Comparison of ENCODE assay signal across 9 cellular contexts in genomic region chr15:85622432-85622831, GRCh38.
DNase-seq lines count a peak whose midpoint lies in the region; ATAC-seq and TF ChIP-seq lines count a peak whose summit lies in the region.
"Had no signal": no experiment of that assay in that cellular context is flagged by ENCODE, and none has a peak within 500 bp of the region (broad histone marks: within the 10 kb centered on the region; RNA-seq: fewer than 3 reads in every experiment).

No MANE protein-coding gene starts in this region.

- 73 to 80% methylated on average over 5 of the region's 5 CpGs for WGBS in sigmoid colon, 2 donors

- H3K9me3 ChIP-seq in CD4-positive, CD25-positive, alpha-beta regulatory T cell (ENCODE audit: control insufficient read depth in 2 of 2, low read length in 2 of 2), result no peaks in the 10 kb centered on the region
- H3K9me3 ChIP-seq in sigmoid colon, result no peaks in the 10 kb centered on the region

- peaks cover 71% of the 10 kb centered on the region for H3K4me1 ChIP-seq in CD4-positive, CD25-positive, alpha-beta regulatory T cell (ENCODE audit: control insufficient read depth, insufficient read depth, low read length, poor library complexity, severe bottlenecking)
- peaks cover 0 to 96% (median 73%) of the 10 kb centered on the region in 4 donors for H3K4me1 ChIP-seq in sigmoid colon

- no peak for DNase-seq in CD4-positive, CD25-positive, alpha-beta regulatory T cell
- DNase-seq in M059J (ENCODE audit: low read depth), result peak; percentile 42
- DNase-seq in fibroblast of gingiva (ENCODE audit: low read depth), result peak; percentile 70
- DNase-seq in sigmoid colon, result no peak
- DNase-seq in RPMI8226, result no peak
- no peak for DNase-seq in stimulated activated CD4-positive, alpha-beta T cell treated with anti-CD3 and anti-CD28 coated beads, Interleukin-1b, Interleukin-23, amount 100 ng/mL, for 48 hours
- no peak for DNase-seq in CD1c-positive myeloid dendritic cell (ENCODE audit: extremely low spot score)
- DNase-seq in activated CD8-positive, alpha-beta memory T cell treated with anti-CD3 and anti-CD28 coated beads, Interleukin-2, amount 10 ng/mL, durations not matched to agents 7 days and 5 days, result no peak
- DNase-seq: stimulated activated CD4-positive, alpha-beta T cell treated with anti-CD3 and anti-CD28 coated beads, Interleukin-12 subunit alpha, Interleukin-12 subunit beta, amount 100 ng/mL, for 4 hours had no signal

- no peak for TF ChIP-seq CTCF in sigmoid colon (IDR thresholded peaks at IDR 0.05)

- H3K4me1 Mint-ChIP-seq in CD4-positive, CD25-positive, alpha-beta regulatory T cell, result peaks cover 24 to 55% (median 45%) of the 10 kb centered on the region in 4 donors
- peaks cover 54% of the 10 kb centered on the region for H3K4me1 Mint-ChIP-seq in activated CD8-positive, alpha-beta memory T cell treated with anti-CD3 and anti-CD28 coated beads, Interleukin-2, amount 10 ng/mL, durations not matched to agents 7 days and 5 days

- no peak for TF ChIP-seq POLR2A in sigmoid colon (IDR thresholded peaks at IDR 0.05)

- CTCF ChIA-PET in activated CD8-positive, alpha-beta memory T cell treated with anti-CD3 and anti-CD28 coated beads, Interleukin-2, amount 10 ng/mL, durations not matched to agents 7 days and 5 days (lab: Charles Lee), result interaction anchor here (0.6 kb wide), 1 partner anchor 114 kb away, joined by 3 read pairs; no protein-coding TSS in a partner anchor

- H3K27ac Mint-ChIP-seq in CD4-positive, CD25-positive, alpha-beta regulatory T cell, result peak overlapping the region in 2 of 3 donors; percentile 2 to 23
- H3K27ac Mint-ChIP-seq in activated CD8-positive, alpha-beta memory T cell treated with anti-CD3 and anti-CD28 coated beads, Interleukin-2, amount 10 ng/mL, durations not matched to agents 7 days and 5 days, result no peak overlapping the region

- peaks cover 9% of the 10 kb centered on the region for H3K36me3 ChIP-seq in CD4-positive, CD25-positive, alpha-beta regulatory T cell (ENCODE audit: control insufficient read depth, insufficient read depth, low read length)
- peaks cover 0 to 3% (median 0%) of the 10 kb centered on the region in 4 donors for H3K36me3 ChIP-seq in sigmoid colon

- H3K36me3 Mint-ChIP-seq in CD4-positive, CD25-positive, alpha-beta regulatory T cell, result peaks cover 14% of the 10 kb centered on the region
- H3K36me3 Mint-ChIP-seq in activated CD8-positive, alpha-beta memory T cell treated with anti-CD3 and anti-CD28 coated beads, Interleukin-2, amount 10 ng/mL, durations not matched to agents 7 days and 5 days, result peaks cover 33% of the 10 kb centered on the region

- no peaks in the 10 kb centered on the region for H3K27me3 ChIP-seq in CD4-positive, CD25-positive, alpha-beta regulatory T cell (ENCODE audit: control insufficient read depth, insufficient read depth, low read length)
- no peaks in the 10 kb centered on the region for H3K27me3 ChIP-seq in sigmoid colon

- TF ChIP-seq EP300 in sigmoid colon (IDR thresholded peaks at IDR 0.05), result no peak

- no peak overlapping the region for H3K27ac ChIP-seq in CD4-positive, CD25-positive, alpha-beta regulatory T cell (ENCODE audit: insufficient read depth, low read length, poor library complexity, severe bottlenecking)
- H3K27ac ChIP-seq in sigmoid colon, result peak overlapping the region; percentile 72 to 89 (median 84)

- H3K4me3 ChIP-seq in CD4-positive, CD25-positive, alpha-beta regulatory T cell (ENCODE audit: low read depth, low read length), result no peak overlapping the region
- H3K4me3 ChIP-seq in sigmoid colon, result peak overlapping the region; percentile 33 to 51 (median 46)

- intact Hi-C loops in sigmoid colon (cut with DNase I), result loop anchor here (5.0 kb wide), 1 partner anchor 105 kb away; no protein-coding TSS in a partner anchor

- no peaks in the 10 kb centered on the region for H3K27me3 Mint-ChIP-seq in CD4-positive, CD25-positive, alpha-beta regulatory T cell
- no peaks in the 10 kb centered on the region for H3K27me3 Mint-ChIP-seq in activated CD8-positive, alpha-beta memory T cell treated with anti-CD3 and anti-CD28 coated beads, Interleukin-2, amount 10 ng/mL, durations not matched to agents 7 days and 5 days

- ATAC-seq in CD4-positive, CD25-positive, alpha-beta regulatory T cell (ENCODE audit: low read depth in 2 of 2), result no peak
- no peak for ATAC-seq in activated CD8-positive, alpha-beta memory T cell treated with anti-CD3 and anti-CD28 coated beads, Interleukin-2, amount 10 ng/mL, durations not matched to agents 7 days and 5 days

- no peaks in the 10 kb centered on the region for H3K9me3 Mint-ChIP-seq in CD4-positive, CD25-positive, alpha-beta regulatory T cell
- no peaks in the 10 kb centered on the region for H3K9me3 Mint-ChIP-seq in activated CD8-positive, alpha-beta memory T cell treated with anti-CD3 and anti-CD28 coated beads, Interleukin-2, amount 10 ng/mL, durations not matched to agents 7 days and 5 days (ENCODE audit: low read depth)

- peak overlapping the region in 1 of 4 donors; percentile 1 for H3K4me3 Mint-ChIP-seq in CD4-positive, CD25-positive, alpha-beta regulatory T cell
- H3K4me3 Mint-ChIP-seq in activated CD8-positive, alpha-beta memory T cell treated with anti-CD3 and anti-CD28 coated beads, Interleukin-2, amount 10 ng/mL, durations not matched to agents 7 days and 5 days, result no peak overlapping the region

Comparison
In these comparisons a context has a peak if more than half of its experiments do, and no peak if none do; other contexts are left out.
1. DNase-seq: peak in M059J (single experiment) and fibroblast of gingiva (single experiment); none in CD4-positive, CD25-positive, alpha-beta regulatory T cell (0 of 3), sigmoid colon (single experiment), RPMI8226 (single experiment), stimulated activated CD4-positive, alpha-beta T cell treated with anti-CD3 and anti-CD28 coated beads, Interleukin-1b, Interleukin-23, amount 100 ng/mL, for 48 hours (single experiment), CD1c-positive myeloid dendritic cell (single experiment) and activated CD8-positive, alpha-beta memory T cell treated with anti-CD3 and anti-CD28 coated beads, Interleukin-2, amount 10 ng/mL, durations not matched to agents 7 days and 5 days (single experiment).